1 cellular context compared by ENCODE assay signal in the genomic region with DNA sequence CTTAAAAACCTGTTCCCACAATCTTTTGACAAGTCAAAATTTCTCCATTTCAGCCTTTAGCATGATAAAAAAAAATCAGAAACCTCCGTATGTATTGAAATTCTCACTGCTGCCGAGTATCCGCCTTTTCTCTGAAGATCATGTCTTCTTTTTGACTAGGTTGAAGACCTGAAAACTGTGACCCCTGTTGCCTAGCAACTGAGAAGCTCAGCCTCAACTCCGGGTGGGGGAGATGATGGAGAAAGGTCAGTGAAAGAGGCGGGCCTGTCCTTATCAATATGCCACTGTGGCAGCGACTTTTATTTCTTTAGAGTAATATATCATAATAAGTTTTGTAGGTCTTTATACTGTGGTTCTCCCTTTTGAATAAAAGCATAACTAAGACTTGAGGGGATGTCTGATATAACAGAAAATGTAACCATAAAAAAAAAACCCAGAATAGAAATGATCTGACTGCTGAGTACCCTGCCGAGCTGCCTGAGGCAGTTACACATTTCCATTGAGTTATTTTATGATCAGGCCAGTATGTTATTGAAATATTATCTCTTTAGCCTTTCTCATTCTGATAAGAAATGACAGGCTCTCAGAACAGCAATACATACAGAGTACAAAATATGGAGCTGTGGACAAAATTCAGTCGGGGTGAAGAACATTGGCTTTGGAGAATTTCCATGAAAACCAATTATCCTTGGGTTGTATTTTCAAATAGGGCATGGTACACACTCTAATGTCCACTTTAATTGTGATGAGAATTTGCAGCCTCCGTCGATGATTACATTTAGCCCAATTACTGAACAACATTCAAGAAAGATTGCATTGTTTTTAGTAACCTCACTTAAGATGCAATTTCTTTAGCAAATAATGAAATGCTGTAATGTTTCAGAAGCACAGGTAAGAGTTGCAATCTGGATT.
TF ChIP-seq lines count a peak whose summit lies in the region.

No MANE protein-coding gene starts in this region.

TF ChIP-seq in GM23338, 12 proteins besides CTCF, POLR2A, EP300 and RAD21:
- TF ChIP-seq, protein P1, sequence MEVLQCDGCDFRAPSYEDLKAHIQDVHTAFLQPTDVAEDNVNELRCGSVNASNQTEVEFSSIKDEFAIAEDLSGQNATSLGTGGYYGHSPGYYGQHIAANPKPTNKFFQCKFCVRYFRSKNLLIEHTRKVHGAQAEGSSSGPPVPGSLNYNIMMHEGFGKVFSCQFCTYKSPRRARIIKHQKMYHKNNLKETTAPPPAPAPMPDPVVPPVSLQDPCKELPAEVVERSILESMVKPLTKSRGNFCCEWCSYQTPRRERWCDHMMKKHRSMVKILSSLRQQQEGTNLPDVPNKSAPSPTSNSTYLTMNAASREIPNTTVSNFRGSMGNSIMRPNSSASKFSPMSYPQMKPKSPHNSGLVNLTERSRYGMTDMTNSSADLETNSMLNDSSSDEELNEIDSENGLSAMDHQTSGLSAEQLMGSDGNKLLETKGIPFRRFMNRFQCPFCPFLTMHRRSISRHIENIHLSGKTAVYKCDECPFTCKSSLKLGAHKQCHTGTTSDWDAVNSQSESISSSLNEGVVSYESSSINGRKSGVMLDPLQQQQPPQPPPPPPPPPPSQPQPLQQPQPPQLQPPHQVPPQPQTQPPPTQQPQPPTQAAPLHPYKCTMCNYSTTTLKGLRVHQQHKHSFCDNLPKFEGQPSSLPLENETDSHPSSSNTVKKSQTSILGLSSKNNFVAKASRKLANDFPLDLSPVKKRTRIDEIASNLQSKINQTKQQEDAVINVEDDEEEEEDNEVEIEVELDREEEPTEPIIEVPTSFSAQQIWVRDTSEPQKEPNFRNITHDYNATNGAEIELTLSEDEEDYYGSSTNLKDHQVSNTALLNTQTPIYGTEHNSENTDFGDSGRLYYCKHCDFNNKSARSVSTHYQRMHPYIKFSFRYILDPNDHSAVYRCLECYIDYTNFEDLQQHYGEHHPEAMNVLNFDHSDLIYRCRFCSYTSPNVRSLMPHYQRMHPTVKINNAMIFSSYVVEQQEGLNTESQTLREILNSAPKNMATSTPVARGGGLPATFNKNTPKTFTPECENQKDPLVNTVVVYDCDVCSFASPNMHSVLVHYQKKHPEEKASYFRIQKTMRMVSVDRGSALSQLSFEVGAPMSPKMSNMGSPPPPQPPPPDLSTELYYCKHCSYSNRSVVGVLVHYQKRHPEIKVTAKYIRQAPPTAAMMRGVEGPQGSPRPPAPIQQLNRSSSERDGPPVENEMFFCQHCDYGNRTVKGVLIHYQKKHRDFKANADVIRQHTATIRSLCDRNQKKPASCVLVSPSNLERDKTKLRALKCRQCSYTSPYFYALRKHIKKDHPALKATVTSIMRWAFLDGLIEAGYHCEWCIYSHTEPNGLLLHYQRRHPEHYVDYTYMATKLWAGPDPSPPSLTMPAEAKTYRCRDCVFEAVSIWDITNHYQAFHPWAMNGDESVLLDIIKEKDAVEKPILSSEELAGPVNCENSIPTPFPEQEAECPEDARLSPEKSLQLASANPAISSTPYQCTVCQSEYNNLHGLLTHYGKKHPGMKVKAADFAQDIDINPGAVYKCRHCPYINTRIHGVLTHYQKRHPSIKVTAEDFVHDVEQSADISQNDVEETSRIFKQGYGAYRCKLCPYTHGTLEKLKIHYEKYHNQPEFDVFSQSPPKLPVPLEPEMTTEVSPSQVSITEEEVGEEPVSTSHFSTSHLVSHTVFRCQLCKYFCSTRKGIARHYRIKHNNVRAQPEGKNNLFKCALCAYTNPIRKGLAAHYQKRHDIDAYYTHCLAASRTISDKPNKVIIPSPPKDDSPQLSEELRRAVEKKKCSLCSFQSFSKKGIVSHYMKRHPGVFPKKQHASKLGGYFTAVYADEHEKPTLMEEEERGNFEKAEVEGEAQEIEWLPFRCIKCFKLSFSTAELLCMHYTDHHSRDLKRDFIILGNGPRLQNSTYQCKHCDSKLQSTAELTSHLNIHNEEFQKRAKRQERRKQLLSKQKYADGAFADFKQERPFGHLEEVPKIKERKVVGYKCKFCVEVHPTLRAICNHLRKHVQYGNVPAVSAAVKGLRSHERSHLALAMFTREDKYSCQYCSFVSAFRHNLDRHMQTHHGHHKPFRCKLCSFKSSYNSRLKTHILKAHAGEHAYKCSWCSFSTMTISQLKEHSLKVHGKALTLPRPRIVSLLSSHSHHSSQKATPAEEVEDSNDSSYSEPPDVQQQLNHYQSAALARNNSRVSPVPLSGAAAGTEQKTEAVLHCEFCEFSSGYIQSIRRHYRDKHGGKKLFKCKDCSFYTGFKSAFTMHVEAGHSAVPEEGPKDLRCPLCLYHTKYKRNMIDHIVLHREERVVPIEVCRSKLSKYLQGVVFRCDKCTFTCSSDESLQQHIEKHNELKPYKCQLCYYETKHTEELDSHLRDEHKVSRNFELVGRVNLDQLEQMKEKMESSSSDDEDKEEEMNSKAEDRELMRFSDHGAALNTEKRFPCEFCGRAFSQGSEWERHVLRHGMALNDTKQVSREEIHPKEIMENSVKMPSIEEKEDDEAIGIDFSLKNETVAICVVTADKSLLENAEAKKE (CRISPR knock-in tag; IDR thresholded peaks at IDR 0.05), result no peak
- TF ChIP-seq EZH2phosphoT487 (IDR thresholded peaks at IDR 0.05; ENCODE audit: unreplicated experiment) (no peak), STAT1 (IDR thresholded peaks at IDR 0.05; ENCODE audit: unreplicated experiment) (no peak), NANOG (IDR thresholded peaks at IDR 0.05; ENCODE audit: borderline replicate concordance) (no peak), POLR2AphosphoS5 (IDR thresholded peaks at IDR 0.05; ENCODE audit: low read depth) (no peak), ZNF331 (CRISPR knock-in tag; IDR thresholded peaks at IDR 0.05; ENCODE audit: low read depth) (no peak)
- TF ChIP-seq, protein P2, sequence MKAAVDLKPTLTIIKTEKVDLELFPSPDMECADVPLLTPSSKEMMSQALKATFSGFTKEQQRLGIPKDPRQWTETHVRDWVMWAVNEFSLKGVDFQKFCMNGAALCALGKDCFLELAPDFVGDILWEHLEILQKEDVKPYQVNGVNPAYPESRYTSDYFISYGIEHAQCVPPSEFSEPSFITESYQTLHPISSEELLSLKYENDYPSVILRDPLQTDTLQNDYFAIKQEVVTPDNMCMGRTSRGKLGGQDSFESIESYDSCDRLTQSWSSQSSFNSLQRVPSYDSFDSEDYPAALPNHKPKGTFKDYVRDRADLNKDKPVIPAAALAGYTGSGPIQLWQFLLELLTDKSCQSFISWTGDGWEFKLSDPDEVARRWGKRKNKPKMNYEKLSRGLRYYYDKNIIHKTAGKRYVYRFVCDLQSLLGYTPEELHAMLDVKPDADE (IDR thresholded peaks at IDR 0.05), result no peak
